ENCODE assay signal across 1 cellular context in the genomic region with DNA sequence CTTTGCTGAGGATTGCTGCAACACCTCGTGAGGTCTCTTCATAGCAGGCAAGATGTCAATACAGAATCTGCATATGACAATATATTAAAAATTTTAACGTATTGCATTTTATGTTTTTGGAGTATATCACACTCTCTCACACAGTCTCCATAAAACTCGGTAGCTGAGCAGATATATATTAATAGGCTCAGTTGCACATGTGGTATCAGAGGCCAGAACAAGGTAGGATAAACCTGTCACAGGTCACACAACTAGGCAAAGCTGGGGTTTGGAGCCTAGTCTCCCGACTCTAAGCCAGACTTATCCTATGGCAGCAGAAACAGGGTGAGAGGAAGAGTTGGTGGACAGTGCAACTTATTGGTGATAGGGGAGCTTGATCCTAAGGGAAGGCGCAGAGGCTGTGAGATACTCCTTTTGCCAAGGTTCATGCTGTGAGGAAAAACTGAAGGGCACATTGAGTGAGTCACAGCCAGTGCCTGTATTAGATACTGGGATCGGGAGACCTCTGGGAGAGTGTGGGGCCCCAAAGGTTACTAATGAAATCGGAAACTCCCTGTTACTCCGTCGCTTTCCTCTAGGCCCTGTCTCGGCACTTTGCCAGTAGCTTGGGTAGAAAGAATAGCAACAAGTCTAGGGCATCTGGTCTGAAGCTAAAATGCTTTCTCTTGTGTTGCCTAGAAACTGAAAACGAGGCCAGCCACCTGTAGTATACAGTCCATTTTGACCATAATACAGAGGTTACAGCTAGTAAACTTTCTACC.
TF ChIP-seq lines count a peak whose summit lies in the region.

No MANE protein-coding gene starts in this region.

TF ChIP-seq in GM23338, 12 proteins besides CTCF, POLR2A, EP300 and RAD21 (continued from another document):
- TF ChIP-seq, protein P1, sequence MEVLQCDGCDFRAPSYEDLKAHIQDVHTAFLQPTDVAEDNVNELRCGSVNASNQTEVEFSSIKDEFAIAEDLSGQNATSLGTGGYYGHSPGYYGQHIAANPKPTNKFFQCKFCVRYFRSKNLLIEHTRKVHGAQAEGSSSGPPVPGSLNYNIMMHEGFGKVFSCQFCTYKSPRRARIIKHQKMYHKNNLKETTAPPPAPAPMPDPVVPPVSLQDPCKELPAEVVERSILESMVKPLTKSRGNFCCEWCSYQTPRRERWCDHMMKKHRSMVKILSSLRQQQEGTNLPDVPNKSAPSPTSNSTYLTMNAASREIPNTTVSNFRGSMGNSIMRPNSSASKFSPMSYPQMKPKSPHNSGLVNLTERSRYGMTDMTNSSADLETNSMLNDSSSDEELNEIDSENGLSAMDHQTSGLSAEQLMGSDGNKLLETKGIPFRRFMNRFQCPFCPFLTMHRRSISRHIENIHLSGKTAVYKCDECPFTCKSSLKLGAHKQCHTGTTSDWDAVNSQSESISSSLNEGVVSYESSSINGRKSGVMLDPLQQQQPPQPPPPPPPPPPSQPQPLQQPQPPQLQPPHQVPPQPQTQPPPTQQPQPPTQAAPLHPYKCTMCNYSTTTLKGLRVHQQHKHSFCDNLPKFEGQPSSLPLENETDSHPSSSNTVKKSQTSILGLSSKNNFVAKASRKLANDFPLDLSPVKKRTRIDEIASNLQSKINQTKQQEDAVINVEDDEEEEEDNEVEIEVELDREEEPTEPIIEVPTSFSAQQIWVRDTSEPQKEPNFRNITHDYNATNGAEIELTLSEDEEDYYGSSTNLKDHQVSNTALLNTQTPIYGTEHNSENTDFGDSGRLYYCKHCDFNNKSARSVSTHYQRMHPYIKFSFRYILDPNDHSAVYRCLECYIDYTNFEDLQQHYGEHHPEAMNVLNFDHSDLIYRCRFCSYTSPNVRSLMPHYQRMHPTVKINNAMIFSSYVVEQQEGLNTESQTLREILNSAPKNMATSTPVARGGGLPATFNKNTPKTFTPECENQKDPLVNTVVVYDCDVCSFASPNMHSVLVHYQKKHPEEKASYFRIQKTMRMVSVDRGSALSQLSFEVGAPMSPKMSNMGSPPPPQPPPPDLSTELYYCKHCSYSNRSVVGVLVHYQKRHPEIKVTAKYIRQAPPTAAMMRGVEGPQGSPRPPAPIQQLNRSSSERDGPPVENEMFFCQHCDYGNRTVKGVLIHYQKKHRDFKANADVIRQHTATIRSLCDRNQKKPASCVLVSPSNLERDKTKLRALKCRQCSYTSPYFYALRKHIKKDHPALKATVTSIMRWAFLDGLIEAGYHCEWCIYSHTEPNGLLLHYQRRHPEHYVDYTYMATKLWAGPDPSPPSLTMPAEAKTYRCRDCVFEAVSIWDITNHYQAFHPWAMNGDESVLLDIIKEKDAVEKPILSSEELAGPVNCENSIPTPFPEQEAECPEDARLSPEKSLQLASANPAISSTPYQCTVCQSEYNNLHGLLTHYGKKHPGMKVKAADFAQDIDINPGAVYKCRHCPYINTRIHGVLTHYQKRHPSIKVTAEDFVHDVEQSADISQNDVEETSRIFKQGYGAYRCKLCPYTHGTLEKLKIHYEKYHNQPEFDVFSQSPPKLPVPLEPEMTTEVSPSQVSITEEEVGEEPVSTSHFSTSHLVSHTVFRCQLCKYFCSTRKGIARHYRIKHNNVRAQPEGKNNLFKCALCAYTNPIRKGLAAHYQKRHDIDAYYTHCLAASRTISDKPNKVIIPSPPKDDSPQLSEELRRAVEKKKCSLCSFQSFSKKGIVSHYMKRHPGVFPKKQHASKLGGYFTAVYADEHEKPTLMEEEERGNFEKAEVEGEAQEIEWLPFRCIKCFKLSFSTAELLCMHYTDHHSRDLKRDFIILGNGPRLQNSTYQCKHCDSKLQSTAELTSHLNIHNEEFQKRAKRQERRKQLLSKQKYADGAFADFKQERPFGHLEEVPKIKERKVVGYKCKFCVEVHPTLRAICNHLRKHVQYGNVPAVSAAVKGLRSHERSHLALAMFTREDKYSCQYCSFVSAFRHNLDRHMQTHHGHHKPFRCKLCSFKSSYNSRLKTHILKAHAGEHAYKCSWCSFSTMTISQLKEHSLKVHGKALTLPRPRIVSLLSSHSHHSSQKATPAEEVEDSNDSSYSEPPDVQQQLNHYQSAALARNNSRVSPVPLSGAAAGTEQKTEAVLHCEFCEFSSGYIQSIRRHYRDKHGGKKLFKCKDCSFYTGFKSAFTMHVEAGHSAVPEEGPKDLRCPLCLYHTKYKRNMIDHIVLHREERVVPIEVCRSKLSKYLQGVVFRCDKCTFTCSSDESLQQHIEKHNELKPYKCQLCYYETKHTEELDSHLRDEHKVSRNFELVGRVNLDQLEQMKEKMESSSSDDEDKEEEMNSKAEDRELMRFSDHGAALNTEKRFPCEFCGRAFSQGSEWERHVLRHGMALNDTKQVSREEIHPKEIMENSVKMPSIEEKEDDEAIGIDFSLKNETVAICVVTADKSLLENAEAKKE (CRISPR knock-in tag; IDR thresholded peaks at IDR 0.05) = no peak
- TF ChIP-seq REST (IDR thresholded peaks at IDR 0.05; ENCODE audit: unreplicated experiment) = no peak
- no peak for TF ChIP-seq ETS1 (IDR thresholded peaks at IDR 0.05)
- no peak for TF ChIP-seq CREB1 (CRISPR knock-in tag; IDR thresholded peaks at IDR 0.05; ENCODE audit: low read depth)
- TF ChIP-seq POLR2AphosphoS5 (IDR thresholded peaks at IDR 0.05; ENCODE audit: low read depth) = no peak
- no peak for TF ChIP-seq EZH2phosphoT487 (IDR thresholded peaks at IDR 0.05; ENCODE audit: unreplicated experiment)
TF ChIP-seq in GM23338: peak in this region for 0.
